ENCODE assay signal across 11 cellular contexts in genomic region chr11:56375324-56375723, GRCh38. TPM values are rescaled to one million over a fixed set of nuclear protein-coding genes. Genes with fewer than 3 reads are reported as not detected.
"Had no signal": no experiment of that assay in that cellular context is flagged by ENCODE, and none has a peak within 500 bp of the region (broad histone marks: within the 10 kb centered on the region; RNA-seq: fewer than 3 reads in every experiment).

TSS of gene OR8U1 (plus strand) at chr11:56375624. CDS start at chr11:56375624, 0 bp downstream.

- H3K36me3 ChIP-seq: HAP-1 had no signal

- FAIRE-seq: H54 had no signal

- H3K4me1 Mint-ChIP-seq: GM23338, H9 had no signal

- ATAC-seq: GM23338, HCT116 had no signal

- H3K27ac ChIP-seq: GM23248 had no signal

- H3K9me3 ChIP-seq: HAP-1 had no signal

- H3K9ac ChIP-seq: GM23248 had no signal

- H2AFZ ChIP-seq: GM23248, GM23338 had no signal

- H3K9me3 Mint-ChIP-seq: GM23338 had no signal

- H3K4me3 ChIP-seq: GM23248, GM23338, HAP-1 had no signal

- H3K4me3 Mint-ChIP-seq: GM23338, H9, HFFc6 had no signal

- DNase-seq: GM23248, GOT3, H7, H9, HCEC 1CT, HFFc6 had no signal

- H3K4me1 ChIP-seq: HAP-1 had no signal

- H3K4me2 ChIP-seq: GM23338 had no signal

- H3K27ac Mint-ChIP-seq: GM23338, H9, HFFc6 had no signal

RNA-seq across cellular contexts. Expression of gene OR8U1, which starts in this region (rescaled TPM):
- total RNA-seq: GM23248, GM23338, H4, H7, H9, HFFc6 had no signal
- polyA plus RNA-seq: GM23248, GM23338 had no signal
